ENCODE assay signal across 8 cellular contexts in genomic region chr3:159852821-159853505, GRCh38. TPM values are rescaled to one million over a fixed set of nuclear protein-coding genes. Genes with fewer than 3 reads are reported as not detected.
DNase-seq lines count a peak whose midpoint lies in the region; ATAC-seq lines count a peak whose summit lies in the region.

No MANE protein-coding gene starts in this region.

- H3K36me3 ChIP-seq in HUES64 (ENCODE audit: insufficient read depth, low read length), result no peaks in the 10 kb centered on the region
- H3K36me3 ChIP-seq in ectodermal cell (ENCODE audit: control insufficient read depth, insufficient read depth, low read length), result no peaks in the 10 kb centered on the region
- H3K36me3 ChIP-seq in mesodermal cell (ENCODE audit: control insufficient read depth, insufficient read depth, low read length), result peaks cover 14% of the 10 kb centered on the region

- H3K27me3 ChIP-seq in HUES64 (ENCODE audit: insufficient read depth, low read length), result no peaks in the 10 kb centered on the region
- no peaks in the 10 kb centered on the region for H3K27me3 ChIP-seq in ectodermal cell (ENCODE audit: control insufficient read depth, insufficient read depth, low read length, poor library complexity, severe bottlenecking)

- H3K4me3 ChIP-seq in HUES64 (ENCODE audit: low read length) (no peak overlapping the region; the same call in 1 of the 2 replicates), ectodermal cell (ENCODE audit: insufficient read depth, low read depth, low read length) (no peak overlapping the region), mesodermal cell (ENCODE audit: extremely low read depth, insufficient read depth, low read length, poor library complexity, severe bottlenecking) (peak overlapping the region; percentile 11)

- H3K4me1 ChIP-seq in HUES64 (ENCODE audit: insufficient read depth, low read length) (peaks cover 51% of the 10 kb centered on the region), ectodermal cell (ENCODE audit: control insufficient read depth, insufficient read depth, low read length) (peaks cover 36% of the 10 kb centered on the region), mesodermal cell (ENCODE audit: control insufficient read depth, insufficient read depth, low read length, poor library complexity, severe bottlenecking) (peaks cover 68% of the 10 kb centered on the region)

- ATAC-seq in GM19035 (IDR thresholded peaks at IDR 0.05; ENCODE audit: unreplicated experiment) (no peak), HG02571 (IDR thresholded peaks at IDR 0.05; ENCODE audit: unreplicated experiment) (no peak), HG03159 (IDR thresholded peaks at IDR 0.05; ENCODE audit: unreplicated experiment) (no peak)

- H3K27ac ChIP-seq in HUES64 (ENCODE audit: low read depth, low read length) (peak overlapping the region; percentile 61), ectodermal cell (ENCODE audit: insufficient read depth, low read depth, low read length, poor library complexity, severe bottlenecking) (peak overlapping the region; percentile 89), mesodermal cell (ENCODE audit: low read depth, low read length, severe bottlenecking) (peak overlapping the region; percentile 99)

- peak overlapping the region; percentile 56; the same call in 1 of the 2 replicates for H3K9ac ChIP-seq in HUES64 (ENCODE audit: low read depth, low read length)

- H3K9me3 ChIP-seq in HUES64 (ENCODE audit: insufficient read depth, low read depth, low read length), result no peaks in the 10 kb centered on the region
- H3K9me3 ChIP-seq in ectodermal cell (ENCODE audit: control insufficient read depth, low read length), result no peaks in the 10 kb centered on the region
- H3K9me3 ChIP-seq in mesodermal cell (ENCODE audit: control insufficient read depth, low read length), result peaks cover 4% of the 10 kb centered on the region

- 47% methylated on average over 11 of the region's 11 CpGs for WGBS in HUES64
- 49 to 52% methylated on average over 11 of the region's 11 CpGs for WGBS in ectodermal cell, 2 experiments
- 24 to 25% methylated on average over 6 to 9 of the region's 11 CpGs for WGBS in mesodermal cell (ENCODE audit: insufficient coverage in 2 of 2), 2 experiments

- DNase-seq in COLO829 (ENCODE audit: low spot score), result peak; percentile 76
- DNase-seq in T1000 (lab: John Stamatoyannopoulos, UW), result no peak

RNA-seq across cellular contexts. Expression of gene SCHIP1, which starts 13.3 kb away (rescaled TPM):
- 6.3 TPM for polyA plus RNA-seq in HUES64 (2013, experiment 1 of 2)
- 9.3 TPM for polyA plus RNA-seq in HUES64 (2013, experiment 2 of 2)
- polyA plus RNA-seq in ectodermal cell (2013, experiment 1 of 4), result 21.1 TPM
- 19.5 TPM for polyA plus RNA-seq in ectodermal cell (2013, experiment 2 of 4)
- polyA plus RNA-seq in ectodermal cell (2013, experiment 3 of 4), result 22.3 TPM
- polyA plus RNA-seq in ectodermal cell (2013, experiment 4 of 4), result 32.3 TPM
- 20.6 TPM for polyA plus RNA-seq in mesodermal cell (2013, experiment 1 of 2)
- polyA plus RNA-seq in mesodermal cell (2013, experiment 2 of 2), result 14.4 TPM
